ENCODE assay signal across 1 cellular context in genomic region chrX:19647159-19647558, GRCh38.
TF ChIP-seq lines count a peak whose summit lies in the region.

No MANE protein-coding gene starts in this region.

TF ChIP-seq in SK-N-SH, 30 proteins besides CTCF, POLR2A, EP300 and RAD21 (continued from another document):
- no peak for TF ChIP-seq ZBTB33 (IDR thresholded peaks at IDR 0.05; ENCODE audit: borderline replicate concordance, low read depth)
- no peak for TF ChIP-seq SMC3 (IDR thresholded peaks at IDR 0.05; ENCODE audit: low read depth, low read length)
